1 cellular context compared by ENCODE assay signal in genomic region chr17:64186171-64187092, GRCh38.
TF ChIP-seq lines count a peak whose summit lies in the region.

No MANE protein-coding gene starts in this region.

TF ChIP-seq in HepG2, 621 proteins besides CTCF, POLR2A, EP300 and RAD21 (continued from another document and continues in another):
- TF ChIP-seq TBX2 (CRISPR knock-in tag; IDR thresholded peaks at IDR 0.05; ENCODE audit: borderline replicate concordance) (no peak), HIC2 (CRISPR knock-in tag; IDR thresholded peaks at IDR 0.05; ENCODE audit: low read depth) (no peak), ZNF878 (CRISPR knock-in tag; IDR thresholded peaks at IDR 0.05) (no peak), ZSCAN29 (CRISPR knock-in tag; conservative IDR thresholded peaks at IDR 0.05) (0 out of 2 replicates have a peak, but pooled peaks have one; percentile 50), GTF2F1 (IDR thresholded peaks at IDR 0.05; ENCODE audit: low read length) (no peak), ZNF101 (CRISPR knock-in tag; IDR thresholded peaks at IDR 0.05; ENCODE audit: borderline replicate concordance, low read depth) (no peak), MIER2 (CRISPR knock-in tag; IDR thresholded peaks at IDR 0.05) (no peak), GATAD2A (CRISPR knock-in tag; IDR thresholded peaks at IDR 0.05) (no peak), ZHX1 (CRISPR knock-in tag; IDR thresholded peaks at IDR 0.05; ENCODE audit: low read depth) (peak; percentile 17; the same call in 1 of the 2 replicates), POGZ (CRISPR knock-in tag; IDR thresholded peaks at IDR 0.05) (no peak), RELA (CRISPR knock-in tag; IDR thresholded peaks at IDR 0.05) (no peak), REXO4 (CRISPR knock-in tag; IDR thresholded peaks at IDR 0.05; ENCODE audit: borderline replicate concordance) (no peak), REL (CRISPR knock-in tag; conservative IDR thresholded peaks at IDR 0.05) (no peak), ZNF335 (CRISPR knock-in tag; IDR thresholded peaks at IDR 0.05) (no peak), DRAP1 (CRISPR knock-in tag; IDR thresholded peaks at IDR 0.05) (no peak), RORA (CRISPR knock-in tag; IDR thresholded peaks at IDR 0.05) (no peak), MYC (CRISPR knock-in tag; IDR thresholded peaks at IDR 0.05; ENCODE audit: borderline replicate concordance) (no peak), ZFP82 (CRISPR knock-in tag; IDR thresholded peaks at IDR 0.05; ENCODE audit: borderline replicate concordance) (0 out of 2 replicates have a peak, but pooled peaks have one; percentile 32), ZBTB26 (CRISPR knock-in tag; IDR thresholded peaks at IDR 0.05; ENCODE audit: borderline replicate concordance) (no peak), KLF13 (CRISPR knock-in tag; IDR thresholded peaks at IDR 0.05) (0 out of 2 replicates have a peak, but pooled peaks have one; percentile 16), FLYWCH1 (CRISPR knock-in tag; IDR thresholded peaks at IDR 0.05) (no peak), NFE2 (CRISPR knock-in tag; IDR thresholded peaks at IDR 0.05) (no peak), NCOA2 (CRISPR knock-in tag; IDR thresholded peaks at IDR 0.05) (no peak), WIZ (CRISPR knock-in tag; IDR thresholded peaks at IDR 0.05) (no peak), ELF1 (CRISPR knock-in tag; IDR thresholded peaks at IDR 0.05) (no peak), ZNF3 (CRISPR knock-in tag; IDR thresholded peaks at IDR 0.05) (no peak), RBFOX2 (IDR thresholded peaks at IDR 0.05; ENCODE audit: low read depth, low read length) (no peak), ZNF205 (CRISPR knock-in tag; IDR thresholded peaks at IDR 0.05) (no peak), ZNF496 (CRISPR knock-in tag; IDR thresholded peaks at IDR 0.05; ENCODE audit: insufficient replicate concordance) (no peak), ZNF33B (CRISPR knock-in tag; IDR thresholded peaks at IDR 0.05) (0 out of 2 replicates have a peak, but pooled peaks have one; percentile 9), NFYC (CRISPR knock-in tag; IDR thresholded peaks at IDR 0.05) (no peak), NFATC3 (CRISPR knock-in tag; IDR thresholded peaks at IDR 0.05) (0 out of 2 replicates have a peak, but pooled peaks have one; percentile 24), SMARCC2 (IDR thresholded peaks at IDR 0.05) (no peak), KDM6A (CRISPR knock-in tag; IDR thresholded peaks at IDR 0.05; ENCODE audit: low read depth) (no peak), TCF7L2 (IDR thresholded peaks at IDR 0.05; ENCODE audit: low read depth, low read length) (no peak), NFRKB (IDR thresholded peaks at IDR 0.05) (no peak), ZNF414 (CRISPR knock-in tag; IDR thresholded peaks at IDR 0.05) (no peak), DNMT3B (CRISPR knock-in tag; conservative IDR thresholded peaks at IDR 0.05) (no peak), POLR2AphosphoS2 (IDR thresholded peaks at IDR 0.05; ENCODE audit: low read depth, low read length) (no peak), ZNF276 (CRISPR knock-in tag; IDR thresholded peaks at IDR 0.05; ENCODE audit: low read depth) (no peak), E2F2 (CRISPR knock-in tag; IDR thresholded peaks at IDR 0.05; ENCODE audit: borderline replicate concordance) (no peak), HHEX (CRISPR knock-in tag; IDR thresholded peaks at IDR 0.05) (no peak), SOX5 (CRISPR knock-in tag; IDR thresholded peaks at IDR 0.05; ENCODE audit: borderline replicate concordance) (no peak), RARA (CRISPR knock-in tag; IDR thresholded peaks at IDR 0.05) (no peak), ZNF30 (CRISPR knock-in tag; IDR thresholded peaks at IDR 0.05) (no peak), ZMYM2 (CRISPR knock-in tag; IDR thresholded peaks at IDR 0.05) (peak; percentile 60; the same call in 1 of the 2 replicates), NR1H2 (CRISPR knock-in tag; IDR thresholded peaks at IDR 0.05; ENCODE audit: borderline replicate concordance, low read depth) (no peak), DBP (CRISPR knock-in tag; IDR thresholded peaks at IDR 0.05; ENCODE audit: not compliant biosample characterization) (no peak), PHF5A (CRISPR knock-in tag; IDR thresholded peaks at IDR 0.05; ENCODE audit: low read depth, unreplicated experiment) (no peak), ZBTB4 (CRISPR knock-in tag; IDR thresholded peaks at IDR 0.05; ENCODE audit: borderline replicate concordance) (no peak), RFX1 (IDR thresholded peaks at IDR 0.05) (no peak), ZKSCAN8 (CRISPR knock-in tag; IDR thresholded peaks at IDR 0.05; ENCODE audit: borderline replicate concordance) (no peak), ZNF180 (CRISPR knock-in tag; IDR thresholded peaks at IDR 0.05; ENCODE audit: borderline replicate concordance, low read depth) (no peak), ZNF207 (IDR thresholded peaks at IDR 0.05; ENCODE audit: borderline replicate concordance) (no peak), ZNF597 (CRISPR knock-in tag; IDR thresholded peaks at IDR 0.05) (no peak), THAP8 (CRISPR knock-in tag; IDR thresholded peaks at IDR 0.05; ENCODE audit: borderline replicate concordance) (no peak), ZNF678 (CRISPR knock-in tag; IDR thresholded peaks at IDR 0.05) (no peak), ZSCAN31 (CRISPR knock-in tag; IDR thresholded peaks at IDR 0.05; ENCODE audit: low read depth) (no peak; the same call in 1 of the 2 replicates), ZFY (CRISPR knock-in tag; IDR thresholded peaks at IDR 0.05) (no peak), MXD4 (CRISPR knock-in tag; IDR thresholded peaks at IDR 0.05) (no peak), ZKSCAN1 (IDR thresholded peaks at IDR 0.05; ENCODE audit: low read length) (no peak)
